Comparison of ENCODE assay signal across 8 cellular contexts in the genomic region with DNA sequence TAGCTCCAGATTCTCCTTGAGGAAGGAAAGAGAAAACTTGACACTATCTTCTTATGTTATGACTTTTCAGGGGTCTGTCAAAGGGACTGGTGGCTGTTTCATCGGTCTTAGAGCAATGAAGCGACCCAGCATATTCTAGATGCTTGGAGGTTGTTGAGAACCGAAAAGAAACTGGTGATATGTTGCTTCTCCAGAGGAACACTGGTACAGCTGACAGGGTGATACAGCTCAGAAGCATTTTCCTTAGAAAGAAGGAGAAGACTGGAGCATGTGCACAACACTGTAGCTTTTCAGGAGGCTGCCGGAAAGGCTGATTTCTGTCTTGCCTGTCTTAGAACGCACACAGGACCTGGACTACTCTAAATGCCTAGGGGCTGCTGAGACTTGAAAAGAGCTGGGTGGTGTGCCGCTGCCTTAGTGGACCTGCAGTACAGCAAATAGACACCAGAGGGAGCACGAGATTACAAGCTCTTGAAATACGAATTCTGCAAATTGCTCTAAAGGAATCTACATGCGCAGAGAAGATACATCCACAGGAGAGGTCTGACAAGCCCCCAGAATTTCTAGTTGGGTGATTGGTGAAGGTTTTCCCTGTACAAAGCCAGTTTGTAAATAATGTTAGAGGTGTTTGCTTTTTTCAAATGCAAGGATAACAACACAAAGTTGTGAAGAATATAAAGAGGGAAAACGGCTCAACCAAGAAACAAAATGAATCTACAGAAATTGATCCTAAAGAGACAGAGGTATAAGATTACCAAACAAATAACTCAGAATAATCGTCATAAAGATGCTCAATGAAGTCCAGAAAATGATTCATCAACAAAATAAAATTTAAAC.
DNase-seq lines count a peak whose midpoint lies in the region; ATAC-seq and TF ChIP-seq lines count a peak whose summit lies in the region.

No MANE protein-coding gene starts in this region.

- H3K27me3 ChIP-seq in OCI-LY1 (ENCODE audit: insufficient read depth, low read length) = no peaks in the 10 kb centered on the region
- H3K27me3 ChIP-seq in adrenal gland = peaks cover 13% of the 10 kb centered on the region

- no peaks in the 10 kb centered on the region for H3K9me2 ChIP-seq in OCI-LY1 (ENCODE audit: low read depth, low read length)

- no peaks in the 10 kb centered on the region for H3F3A ChIP-seq in OCI-LY1 (ENCODE audit: insufficient read depth, low read length)

- peak overlapping the region; percentile 54 for H3K4me3 ChIP-seq in OCI-LY1 (ENCODE audit: low read depth, low read length, poor library complexity, severe bottlenecking)
- H3K4me3 ChIP-seq in adrenal gland = no peak overlapping the region
- H3K4me3 ChIP-seq in retinal pigment epithelial cell (ENCODE audit: low read length) = no peak overlapping the region

- peak; percentile 52 for DNase-seq in activated CD4-positive, alpha-beta T cell treated with anti-CD3 and anti-CD28 coated beads for 36 hours
- DNase-seq in activated CD4-positive, alpha-beta T cell treated with anti-CD3 and anti-CD28 coated beads for 1 hour = no peak
- DNase-seq in adrenal gland (peak; percentile 31 to 75 (median 59)), left cardiac atrium (peak; percentile 42), retinal pigment epithelial cell (ENCODE audit: low read depth) (no peak)

- POLR2A ChIA-PET in activated CD4-positive, alpha-beta T cell treated with anti-CD3 and anti-CD28 coated beads for 36 hours (lab: Charles Lee) = no interaction called here

- no peaks in the 10 kb centered on the region for H4K20me1 ChIP-seq in OCI-LY1 (ENCODE audit: insufficient read depth, low read length)

- 19 to 29% (median 27%) methylated on average over 8 to 11 of the region's 11 CpGs for WGBS in adrenal gland, 4 donors

- ATAC-seq in activated CD4-positive, alpha-beta T cell treated with anti-CD3 and anti-CD28 coated beads for 36 hours = no peak
- ATAC-seq in HG03432 (IDR thresholded peaks at IDR 0.05; ENCODE audit: unreplicated experiment) = peak; percentile 74
- peak in 1 of 2 donors; percentile 23 for ATAC-seq in left cardiac atrium
- no peak for ATAC-seq in GM18861 (IDR thresholded peaks at IDR 0.05; ENCODE audit: unreplicated experiment)

- H3K27ac ChIP-seq in OCI-LY1 (ENCODE audit: low read depth, low read length, poor library complexity, severe bottlenecking) (no peak overlapping the region), adrenal gland (no peak overlapping the region)

- intact Hi-C loops in activated CD4-positive, alpha-beta T cell treated with anti-CD3 and anti-CD28 coated beads for 36 hours (cut with DNase I, micrococcal nuclease) = loop anchor here (1.0 to 2.0 kb wide), 2 partner anchors 866 to 867 kb away; no protein-coding TSS in a partner anchor
- intact Hi-C loops in adrenal gland (cut with DNase I) = loop anchor here in 1 of 2 donors (10.0 kb wide), 1 partner anchor 870 kb away; no protein-coding TSS in a partner anchor
- intact Hi-C loops in left cardiac atrium (cut with DNase I) = loop anchor here in 1 of 2 donors (10.0 kb wide), 1 partner anchor 860 kb away; no protein-coding TSS in a partner anchor

- H3K4me1 ChIP-seq in OCI-LY1 (ENCODE audit: insufficient read depth, low read length, severe bottlenecking) (peaks cover 6% of the 10 kb centered on the region), adrenal gland (replicated peaks in 1 of 2) (no peaks in the 10 kb centered on the region)

- H3K27me3 Mint-ChIP-seq in activated CD4-positive, alpha-beta T cell treated with anti-CD3 and anti-CD28 coated beads for 36 hours = no peaks in the 10 kb centered on the region

- H3K27ac Mint-ChIP-seq in activated CD4-positive, alpha-beta T cell treated with anti-CD3 and anti-CD28 coated beads for 36 hours = no peak overlapping the region

- peak overlapping the region; percentile 99; the same call in 1 of the 2 replicates for H2AFZ ChIP-seq in OCI-LY1 (ENCODE audit: low read length)

- no peak for TF ChIP-seq POLR2A in adrenal gland (IDR thresholded peaks at IDR 0.05)

- no peak overlapping the region for H3K4me3 Mint-ChIP-seq in activated CD4-positive, alpha-beta T cell treated with anti-CD3 and anti-CD28 coated beads for 36 hours

- H3K9me3 ChIP-seq in OCI-LY1 (ENCODE audit: low read length) (no peaks in the 10 kb centered on the region), adrenal gland (replicated peaks in 1 of 3) (no peaks in the 10 kb centered on the region)

- peak; percentile 69 for TF ChIP-seq CTCF in OCI-LY1 (IDR thresholded peaks at IDR 0.05; ENCODE audit: low read length)
- peak; percentile 35 to 86 (median 74) for TF ChIP-seq CTCF in adrenal gland (IDR thresholded peaks at IDR 0.05)
- TF ChIP-seq CTCF in retinal pigment epithelial cell (conservative IDR thresholded peaks at IDR 0.05; ENCODE audit: low read depth, low read length) = peak; percentile 79

- H3K4me1 Mint-ChIP-seq in activated CD4-positive, alpha-beta T cell treated with anti-CD3 and anti-CD28 coated beads for 36 hours = no peaks in the 10 kb centered on the region

- peak overlapping the region; percentile 51; the same call in 1 of the 2 replicates for H3K9ac ChIP-seq in OCI-LY1 (ENCODE audit: low read length)

- peaks cover 8% of the 10 kb centered on the region for H3K9me3 Mint-ChIP-seq in activated CD4-positive, alpha-beta T cell treated with anti-CD3 and anti-CD28 coated beads for 36 hours (ENCODE audit: low read depth)

- no peaks in the 10 kb centered on the region for H3K79me2 ChIP-seq in OCI-LY1 (ENCODE audit: insufficient read depth, low read length)

- H3K4me2 ChIP-seq in OCI-LY1 (ENCODE audit: low read length) = peak overlapping the region; percentile 82

- no peaks in the 10 kb centered on the region for H3K36me3 ChIP-seq in OCI-LY1 (ENCODE audit: insufficient read depth, low read length)
- no peaks in the 10 kb centered on the region for H3K36me3 ChIP-seq in adrenal gland (replicated peaks in 1 of 2)

- H3K36me3 Mint-ChIP-seq in activated CD4-positive, alpha-beta T cell treated with anti-CD3 and anti-CD28 coated beads for 36 hours (ENCODE audit: low read depth) = no peaks in the 10 kb centered on the region

- CTCF ChIA-PET in activated CD4-positive, alpha-beta T cell treated with anti-CD3 and anti-CD28 coated beads for 36 hours (lab: Charles Lee) = interaction anchor here (0.9 kb wide), 1 partner anchor 867 kb away, joined by 5 read pairs; no protein-coding TSS in a partner anchor

Comparison
In these comparisons a context has a peak if more than half of its experiments do, and no peak if none do; other contexts are left out.
1. DNase-seq: peak in activated CD4-positive, alpha-beta T cell treated with anti-CD3 and anti-CD28 coated beads for 36 hours (single experiment), adrenal gland (7 of 7) and left cardiac atrium (single experiment); none in activated CD4-positive, alpha-beta T cell treated with anti-CD3 and anti-CD28 coated beads for 1 hour (single experiment) and retinal pigment epithelial cell (single experiment).
2. Peak in every context shown above with its lines, with median percentiles within 50 percentile points of each other: CTCF ChIP-seq.